ENCODE assay signal across 7 cellular contexts in genomic region chr7:66921918-66922486, GRCh38. TPM values are rescaled to one million over a fixed set of nuclear protein-coding genes. Genes with fewer than 3 reads are reported as not detected.
A peak's percentile ranks its signal among the peaks of the same experiment; 100 is the strongest.
DNase-seq lines count a peak whose midpoint lies in the region; ATAC-seq and TF ChIP-seq lines count a peak whose summit lies in the region.

No MANE protein-coding gene starts in this region.

- H3F3A ChIP-seq in PC-9 (ENCODE audit: insufficient read depth, low read depth): no peaks in the 10 kb centered on the region; the same call in 1 of the 2 replicates

- ATAC-seq in HG03520 (IDR thresholded peaks at IDR 0.05; ENCODE audit: unreplicated experiment): no peak

- H3K9me3 ChIP-seq in PC-9 (ENCODE audit: insufficient read depth, low read depth): no peaks in the 10 kb centered on the region
- no peaks in the 10 kb centered on the region for H3K9me3 ChIP-seq in liver (ENCODE audit: control insufficient read depth in 4 of 4, low read length in 3 of 4)
- H3K9me3 ChIP-seq in subcutaneous abdominal adipose tissue (ENCODE audit: control insufficient read depth in 5 of 5, low read length in 5 of 5): no peaks in the 10 kb centered on the region

- 9% methylated on average over 15 of the region's 15 CpGs for WGBS in liver

- peak overlapping the region; percentile 96 for H3K4me2 ChIP-seq in PC-9

- DNase-seq in GM10248 (ENCODE audit: extremely low spot score) (peak; percentile 33), HFF-Myc (ENCODE audit: extremely low read depth, low read depth) (no peak), PC-9 (peak in 1 of 2 experiments; percentile 17), astrocyte of the cerebellum (ENCODE audit: low read depth) (no peak)

- peak overlapping the region; percentile 71; the same call in 1 of the 2 replicates for H2AFZ ChIP-seq in PC-9

- peak overlapping the region; percentile 80 to 90 for H3K9ac ChIP-seq in liver (ENCODE audit: low read depth in 1 of 2, low read length in 2 of 2)
- H3K9ac ChIP-seq in subcutaneous abdominal adipose tissue (ENCODE audit: low read length in 5 of 5): peak overlapping the region; percentile 63 to 98 (median 97)

- POLR2A ChIA-PET in GM10248 (lab: Yijun Ruan, JAX) (no interaction called here), PC-9 (lab: Charles Lee; ENCODE audit: unreplicated experiment) (no interaction called here)

- no peaks in the 10 kb centered on the region for H3K9me2 ChIP-seq in PC-9 (ENCODE audit: insufficient read depth)

- no peak for TF ChIP-seq CTCF in GM10248 (IDR thresholded peaks at IDR 0.05; ENCODE audit: control extremely low read depth, extremely low read depth, low read depth, missing control alignments)
- no peak for TF ChIP-seq CTCF in HFF-Myc (IDR thresholded peaks at IDR 0.05; ENCODE audit: low read depth, low read length, missing control alignments)
- no peak for TF ChIP-seq CTCF in PC-9 (conservative IDR thresholded peaks at IDR 0.05)
- no peak for TF ChIP-seq CTCF in astrocyte of the cerebellum (IDR thresholded peaks at IDR 0.05; ENCODE audit: low read depth, low read length, missing control alignments)
- no peak for TF ChIP-seq CTCF in liver (IDR thresholded peaks at IDR 0.05; ENCODE audit: low read depth, low read length, missing input control)

- in situ Hi-C loops in astrocyte of the cerebellum (cut with HindIII; ENCODE audit: low sequenced_read_pairs): no loop called here

- TSS peak; percentile 52 for BruUV-seq in PC-9 (replicated peaks; lab: Mats Ljungman, UMichigan)

- H4K20me1 ChIP-seq in PC-9 (ENCODE audit: insufficient read depth): peaks cover 21% of the 10 kb centered on the region

- intact Hi-C loops in PC-9 (cut with micrococcal nuclease; ENCODE audit: unreplicated experiment): loop anchor here (10.0 kb wide), 1 partner anchor 73 kb away; the partner anchor contains the start of genes SBDS and TYW1

- H3K79me2 ChIP-seq in PC-9 (ENCODE audit: low read depth): peaks cover 70% of the 10 kb centered on the region

- H3K4me3 ChIP-seq in HFF-Myc (replicated peaks; ENCODE audit: low read depth, low read length) (peak overlapping the region; percentile 95), PC-9 (peak overlapping the region; percentile 82), astrocyte of the cerebellum (ENCODE audit: low read depth, low read length) (peak overlapping the region; percentile 92), liver (ENCODE audit: low read depth in 1 of 3, low read length in 3 of 3) (peak overlapping the region; percentile 85 to 100 (median 98)), subcutaneous abdominal adipose tissue (ENCODE audit: low read depth in 1 of 5, low read length in 5 of 5) (peak overlapping the region; percentile 83 to 100 (median 93))

- H3K27me3 ChIP-seq in PC-9 (ENCODE audit: insufficient read depth, low read depth) (no peaks in the 10 kb centered on the region), liver (ENCODE audit: control insufficient read depth in 4 of 4, insufficient read depth in 4 of 4, low read length in 3 of 4) (no peaks in the 10 kb centered on the region), subcutaneous abdominal adipose tissue (ENCODE audit: control insufficient read depth in 5 of 5, insufficient read depth in 4 of 5, low read length in 5 of 5) (no peaks in the 10 kb centered on the region)

- H3K4me1 ChIP-seq in PC-9 (replicated peaks; ENCODE audit: insufficient read depth) (peaks cover 17% of the 10 kb centered on the region), liver (ENCODE audit: control insufficient read depth in 4 of 4, insufficient read depth in 4 of 4, low read length in 3 of 4) (peaks cover 2 to 29% (median 19%) of the 10 kb centered on the region in 4 donors), subcutaneous abdominal adipose tissue (ENCODE audit: control insufficient read depth in 5 of 5, insufficient read depth in 5 of 5, low read length in 5 of 5) (peaks cover 0 to 39% (median 33%) of the 10 kb centered on the region in 5 donors)

- H3K36me3 ChIP-seq in PC-9 (ENCODE audit: low read depth): peaks cover 5% of the 10 kb centered on the region; the same call in 1 of the 2 replicates
- H3K36me3 ChIP-seq in liver (ENCODE audit: control insufficient read depth in 4 of 4, insufficient read depth in 3 of 4, low read depth in 1 of 4, low read length in 3 of 4): no peaks in the 10 kb centered on the region
- H3K36me3 ChIP-seq in subcutaneous abdominal adipose tissue (ENCODE audit: control insufficient read depth in 5 of 5, insufficient read depth in 5 of 5, low read length in 5 of 5): peaks cover 0 to 2% (median 0%) of the 10 kb centered on the region in 5 donors

- CTCF ChIA-PET in GM10248 (lab: Yijun Ruan, JAX): interaction anchor here (1.5 to 2.5 kb wide), 3 partner anchors 10 to 365 kb away, joined by 3 to 8 read pairs (median 5); no protein-coding TSS in a partner anchor
- CTCF ChIA-PET in PC-9 (lab: Charles Lee): no interaction called here

- peak overlapping the region; percentile 44; the same call in 1 of the 2 replicates for H3K27ac ChIP-seq in PC-9
- peak overlapping the region; percentile 60 to 84 for H3K27ac ChIP-seq in liver (ENCODE audit: low read depth in 1 of 2, low read length in 2 of 2)
- H3K27ac ChIP-seq in subcutaneous abdominal adipose tissue (ENCODE audit: low read depth, low read length): peak overlapping the region; percentile 53

- TF ChIP-seq RAD21 in liver (IDR thresholded peaks at IDR 0.05): peak in 1 of 2 donors; percentile 11

TF ChIP-seq in liver, 16 proteins besides CTCF, POLR2A, EP300 and RAD21:
- TF ChIP-seq REST (IDR thresholded peaks at IDR 0.05): no peak
- no peak for TF ChIP-seq HNF4A (conservative IDR thresholded peaks at IDR 0.05)
- no peak for TF ChIP-seq FOXA2 (IDR thresholded peaks at IDR 0.05)
- TF ChIP-seq GABPA (IDR thresholded peaks at IDR 0.05 in 1 of 2, conservative IDR thresholded peaks at IDR 0.05 in 1 of 2): no peak
- TF ChIP-seq FOXA1 (IDR thresholded peaks at IDR 0.05): no peak
- no peak for TF ChIP-seq YY1 (IDR thresholded peaks at IDR 0.05)
- TF ChIP-seq MAX (IDR thresholded peaks at IDR 0.05): no peak
- TF ChIP-seq SP1 (IDR thresholded peaks at IDR 0.05): no peak
- TF ChIP-seq ATF3 (IDR thresholded peaks at IDR 0.05): no peak
- no peak for TF ChIP-seq HNF4G (IDR thresholded peaks at IDR 0.05)
- no peak for TF ChIP-seq TAF1 (conservative IDR thresholded peaks at IDR 0.05)
- TF ChIP-seq JUND (IDR thresholded peaks at IDR 0.05): no peak

RNA-seq across cellular contexts. Expression of gene TMEM248, which starts 1.0 kb away (rescaled TPM):
- total RNA-seq in PC-9 (2021): 83.6 and 84.3 TPM in 2 replicates
- 10 to 100 TPM; 42.4 to 45.6 TPM for total RNA-seq in liver
- polyA plus RNA-seq in liver: 10 to 100 TPM; 31.4 to 40.9 TPM
